In the genomic region with DNA sequence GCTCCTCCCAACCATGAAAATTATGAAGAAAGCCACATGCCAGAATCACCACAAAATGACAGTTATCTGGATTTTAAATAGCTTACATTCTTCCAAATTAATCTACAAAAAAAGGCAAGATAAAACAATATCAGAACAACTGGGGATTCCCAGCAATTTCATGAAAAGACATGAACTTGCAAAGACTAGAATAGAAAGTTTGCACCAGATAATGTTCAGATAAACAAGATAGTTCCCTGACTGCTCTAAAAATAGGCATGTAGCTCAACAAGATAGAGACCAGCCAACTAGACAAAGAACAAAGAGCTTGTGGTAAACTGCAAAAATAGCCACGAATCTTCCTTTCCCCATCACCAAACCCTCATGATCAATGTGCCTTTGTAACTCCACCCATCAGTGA, we compare ENCODE assay signal across 18 cellular contexts. TPM values are rescaled to one million over a fixed set of nuclear protein-coding genes. Genes with fewer than 3 reads are reported as not detected.
DNase-seq lines count a peak whose midpoint lies in the region; ATAC-seq and TF ChIP-seq lines count a peak whose summit lies in the region.
"Had no signal": no experiment of that assay in that cellular context is flagged by ENCODE, and none has a peak within 500 bp of the region (broad histone marks: within the 10 kb centered on the region; RNA-seq: fewer than 3 reads in every experiment).

No MANE protein-coding gene starts in this region.

- no peak for TF ChIP-seq CTCF in AG04449 (IDR thresholded peaks at IDR 0.05; ENCODE audit: insufficient read depth, low read length, missing control alignments)
- TF ChIP-seq CTCF in fibroblast of villous mesenchyme (IDR thresholded peaks at IDR 0.05; ENCODE audit: insufficient read depth, low read depth, low read length): no peak
- TF ChIP-seq CTCF in PC-3 (conservative IDR thresholded peaks at IDR 0.05; ENCODE audit: low read depth, low read length): no peak

- ATAC-seq in GM18868 (IDR thresholded peaks at IDR 0.05; ENCODE audit: unreplicated experiment) (no peak), PC-3 (no peak)

- no peaks in the 10 kb centered on the region for H3K9me2 ChIP-seq in PC-3 (replicated peaks; ENCODE audit: low read length)

- H3K36me3 ChIP-seq in adipocyte (ENCODE audit: control insufficient read depth, insufficient read depth, low read length, severe bottlenecking) (no peaks in the 10 kb centered on the region), PC-3 (ENCODE audit: low read depth, low read length) (no peaks in the 10 kb centered on the region)

- H3K4me1 ChIP-seq in adipocyte (ENCODE audit: control insufficient read depth, insufficient read depth, low read length): no peaks in the 10 kb centered on the region
- no peaks in the 10 kb centered on the region; the same call in 1 of the 2 replicates for H3K4me1 ChIP-seq in PC-3 (ENCODE audit: insufficient read depth, low read length)

- BruUV-seq in PC-3 (replicated peaks; lab: Mats Ljungman, UMichigan): no TSS peak

- peak; percentile 23 for DNase-seq in AG04449 (ENCODE audit: low read depth, low spot score)
- peak; percentile 7 for DNase-seq in GM03348 (ENCODE audit: low spot score)
- peak; percentile 16 for DNase-seq in adipocyte (ENCODE audit: low read depth)
- peak; percentile 16 for DNase-seq in fibroblast of villous mesenchyme (ENCODE audit: low read depth)
- no peak for DNase-seq in activated CD4-positive, alpha-beta T cell treated with anti-CD3 and anti-CD28 coated beads for 1 hour
- DNase-seq in D341Med (ENCODE audit: low spot score): no peak
- DNase-seq in PC-3: no peak
- DNase-seq: AML-193; CD4-positive, alpha-beta memory T cell; Kasumi-1; NCI-H1436 treated with DMSO at 0.1 percent for 48 hours; NCI-H2081 treated with DMSO at 0.1 percent for 48 hours; NCI-H2227 treated with DMSO at 0.1 percent for 48 hours; NCI-H69; PC-9 had no signal

- H3K27me3 ChIP-seq in adipocyte (replicated peaks; ENCODE audit: control insufficient read depth, insufficient read depth, low read length) (no peaks in the 10 kb centered on the region), PC-3 (ENCODE audit: low read length) (no peaks in the 10 kb centered on the region)

- H3K9ac ChIP-seq in adipocyte (ENCODE audit: low read length) (no peak overlapping the region), PC-3 (ENCODE audit: low read length) (no peak overlapping the region)

- no peak overlapping the region for H3K4me2 ChIP-seq in PC-3 (ENCODE audit: low read length)
- H3K4me2 ChIP-seq: PC-9 had no signal

- H3K79me2 ChIP-seq in PC-3 (ENCODE audit: low read length): no peaks in the 10 kb centered on the region

- H3K9me3 ChIP-seq in adipocyte (ENCODE audit: control insufficient read depth, low read length) (no peaks in the 10 kb centered on the region), PC-3 (ENCODE audit: low read length) (no peaks in the 10 kb centered on the region)

- CTCF ChIA-PET in AG04449 (lab: Yijun Ruan, JAX) (interaction anchor here (1.0 to 1.6 kb wide), 2 partner anchors 9 to 13 kb away, joined by 3 read pairs; no protein-coding TSS in a partner anchor), PC-3 (lab: Charles Lee) (no interaction called here)

- no peak overlapping the region for H2AFZ ChIP-seq in PC-3 (ENCODE audit: low read length)
- H2AFZ ChIP-seq: PC-9 had no signal

- POLR2A ChIA-PET in AG04449 (lab: Yijun Ruan, JAX): no interaction called here
- POLR2A ChIA-PET in PC-3 (lab: Charles Lee; ENCODE audit: unreplicated experiment): no interaction called here

- H3K4me3 ChIP-seq in AG04449 (ENCODE audit: low read depth, low read length): no peak overlapping the region
- no peak overlapping the region for H3K4me3 ChIP-seq in adipocyte (ENCODE audit: low read length)
- no peak overlapping the region for H3K4me3 ChIP-seq in fibroblast of villous mesenchyme (ENCODE audit: low read depth, low read length)
- no peak overlapping the region for H3K4me3 ChIP-seq in PC-3 (ENCODE audit: low read length)
- H3K4me3 ChIP-seq: PC-9, SK-N-MC had no signal

- intact Hi-C loops in PC-3 (cut with micrococcal nuclease): no loop called here

- no peaks in the 10 kb centered on the region for H4K20me1 ChIP-seq in PC-3 (ENCODE audit: low read length)

- no peak overlapping the region for H3K27ac ChIP-seq in PC-3 (ENCODE audit: low read length)
- H3K27ac ChIP-seq: PC-9, SK-N-MC had no signal

- H3F3A ChIP-seq in PC-3 (ENCODE audit: low read length, unreplicated experiment): no peaks in the 10 kb centered on the region

RNA-seq across cellular contexts. Expression of a gene that starts 30.3 kb away (rescaled TPM):
- total RNA-seq in fibroblast of villous mesenchyme: under 0.01 TPM in 1 of 2 replicates, not detected in the other
- not detected in 2 replicates for total RNA-seq in PC-3 (2014; rRNA removed)
- total RNA-seq: CD4-positive, alpha-beta memory T cell; H1; PC-9 had no signal

Comparison
In these comparisons a context has a peak if more than half of its experiments do, and no peak if none do; other contexts are left out.
1. DNase-seq: peak in AG04449 (single experiment), GM03348 (single experiment), adipocyte (single experiment) and fibroblast of villous mesenchyme (single experiment); none in activated CD4-positive, alpha-beta T cell treated with anti-CD3 and anti-CD28 coated beads for 1 hour (single experiment), D341Med (single experiment) and PC-3 (single experiment).